ENCODE assay signal across 19 cellular contexts in the genomic region with DNA sequence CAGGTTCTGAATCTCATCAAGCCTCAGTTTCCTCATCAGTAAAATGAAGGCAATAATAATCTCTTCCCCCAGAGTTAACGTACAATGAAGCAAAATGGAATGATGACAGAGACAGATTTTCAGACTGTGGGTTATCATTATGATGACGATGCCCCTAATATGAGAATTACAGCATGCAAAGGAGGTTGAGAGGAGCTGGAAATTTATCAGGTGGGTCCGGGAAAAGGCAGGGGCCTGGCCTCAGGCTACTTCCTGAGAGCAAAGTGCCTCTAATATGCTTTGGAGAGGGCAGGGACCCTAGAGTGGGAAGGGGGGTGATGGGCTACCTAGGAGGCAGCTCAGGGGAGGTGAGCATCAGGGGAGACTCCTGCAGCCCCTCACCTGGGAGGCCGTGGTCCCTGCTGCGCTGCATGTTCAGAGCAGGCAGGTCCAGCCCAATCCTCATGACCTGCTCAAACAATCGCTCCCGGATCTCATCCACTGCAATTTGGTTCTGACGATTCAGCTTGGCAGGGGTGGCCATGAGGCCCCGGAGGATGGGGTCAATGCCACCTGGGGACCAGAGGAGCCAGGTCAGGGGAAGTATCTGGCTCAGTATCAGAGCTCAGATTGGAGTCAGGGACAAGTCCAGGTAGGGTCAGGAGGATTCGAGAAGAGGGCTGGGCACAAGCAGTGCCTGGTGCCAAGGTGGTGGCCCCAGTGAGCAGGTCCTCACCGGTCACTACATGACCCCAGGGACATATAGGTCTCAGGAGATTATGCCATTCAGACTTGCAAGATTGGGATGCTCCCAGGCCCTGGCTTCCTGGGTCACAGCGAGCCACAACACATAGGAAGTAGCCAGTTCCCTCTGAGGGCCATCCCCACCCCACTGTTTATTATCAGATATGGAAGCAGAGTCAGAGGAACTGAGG. TPM values are rescaled to one million over a fixed set of nuclear protein-coding genes. Genes with fewer than 3 reads are reported as not detected.
DNase-seq lines count a peak whose midpoint lies in the region; ATAC-seq, FAIRE-seq and TF ChIP-seq lines count a peak whose summit lies in the region.
"Had no signal": no experiment of that assay in that cellular context is flagged by ENCODE, and none has a peak within 500 bp of the region (broad histone marks: within the 10 kb centered on the region; RNA-seq: fewer than 3 reads in every experiment).

No MANE protein-coding gene starts in this region.

- no peak for TF ChIP-seq CTCF in HepG2 (CRISPR knock-in tag; IDR thresholded peaks at IDR 0.05)
- TF ChIP-seq CTCF in right lobe of liver (IDR thresholded peaks at IDR 0.05): no peak
- TF ChIP-seq CTCF in osteocyte (IDR thresholded peaks at IDR 0.05): no peak

- WGBS in HepG2 (ENCODE audit: low lambda C conversion rate): 2% methylated on average over 8 of the region's 12 CpGs
- 59% methylated on average over 6 of the region's 12 CpGs for WGBS in right lobe of liver (ENCODE audit: insufficient coverage, low coverage, low lambda C conversion rate, missing lambda C conversion rate)

- POLR2A ChIA-PET in HepG2 (lab: Yijun Ruan, JAX): no interaction called here

- CTCF ChIA-PET in HepG2 (lab: Yijun Ruan, JAX; ENCODE audit: low intra/inter-chr PET ratio, low total read pairs): no interaction called here

- H3K4me2 ChIP-seq in HepG2 (ENCODE audit: low read depth, low read length): no peak overlapping the region
- H3K4me2 ChIP-seq: BLaER1 had no signal

- no peak for FAIRE-seq in HepG2 (lab: Jason Lieb, UNC)
- FAIRE-seq: H54 had no signal

- H3K4me1 Mint-ChIP-seq in osteocyte (ENCODE audit: unreplicated experiment): no peaks in the 10 kb centered on the region
- H3K4me1 Mint-ChIP-seq: CD8-positive, alpha-beta memory T cell had no signal

- H3K27ac ChIP-seq in HepG2 (ENCODE audit: extremely low read length, insufficient read depth, low read length) (no peak overlapping the region), right lobe of liver (no peak overlapping the region)
- H3K27ac ChIP-seq: BLaER1 had no signal

- TF ChIP-seq RAD21 in HepG2 (CRISPR knock-in tag; IDR thresholded peaks at IDR 0.05): no peak

- no TSS peak for BruUV-seq in HepG2 (replicated peaks; lab: Mats Ljungman, UMichigan)

- no peak for TF ChIP-seq EP300 in HepG2 (IDR thresholded peaks at IDR 0.05; ENCODE audit: low read depth in 2 of 2, low read length in 2 of 2)
- TF ChIP-seq EP300 in HepG2 (CRISPR knock-in tag; IDR thresholded peaks at IDR 0.05; ENCODE audit: borderline replicate concordance): no peak

- H3K27me3 Mint-ChIP-seq in osteocyte (ENCODE audit: unreplicated experiment): no peaks in the 10 kb centered on the region

- no peak overlapping the region for H2AFZ ChIP-seq in HepG2 (ENCODE audit: low read length)

- H3K9ac ChIP-seq in HepG2 (ENCODE audit: insufficient read depth, low read depth, low read length): no peak overlapping the region
- H3K9ac ChIP-seq: BLaER1 had no signal

- H3K27ac Mint-ChIP-seq in osteocyte (ENCODE audit: unreplicated experiment): no peak overlapping the region
- H3K27ac Mint-ChIP-seq: CD8-positive, alpha-beta memory T cell; HFFc6 had no signal

- H3K36me3 ChIP-seq in HepG2 (replicated peaks in 1 of 2; ENCODE audit: control insufficient read depth in 1 of 2, insufficient read depth in 2 of 2, low read length in 2 of 2) (no peaks in the 10 kb centered on the region), right lobe of liver (no peaks in the 10 kb centered on the region)
- H3K36me3 ChIP-seq: BLaER1 had no signal

- H3K4me3 ChIP-seq in HepG2 (replicated peaks in 1 of 3; ENCODE audit: insufficient read depth in 1 of 3, low read depth in 2 of 3, low read length in 3 of 3) (no peak overlapping the region), right lobe of liver (no peak overlapping the region)
- H3K4me3 ChIP-seq: BLaER1 had no signal

- H3K36me3 Mint-ChIP-seq in osteocyte (ENCODE audit: unreplicated experiment): no peaks in the 10 kb centered on the region
- H3K36me3 Mint-ChIP-seq: CD8-positive, alpha-beta memory T cell had no signal

- in situ Hi-C loops in HepG2 (cut with HindIII; ENCODE audit: extremely low pct_ligation_motif_present, low pct_unique_long_range_greater_than_20kb): no loop called here

- no peak for TF ChIP-seq POLR2A in HepG2 (IDR thresholded peaks at IDR 0.05; ENCODE audit: insufficient read depth in 1 of 2, low read depth in 2 of 2, low read length in 2 of 2)
- no peak for TF ChIP-seq POLR2A in right lobe of liver (IDR thresholded peaks at IDR 0.05)

- no peaks in the 10 kb centered on the region for H3K9me3 ChIP-seq in HepG2 (ENCODE audit: low read length)
- no peaks in the 10 kb centered on the region for H3K9me3 ChIP-seq in right lobe of liver
- H3K9me3 ChIP-seq: BLaER1 had no signal

- H3K4me3 Mint-ChIP-seq in osteocyte (ENCODE audit: unreplicated experiment): no peak overlapping the region
- H3K4me3 Mint-ChIP-seq: CD8-positive, alpha-beta memory T cell; HFFc6 had no signal

- no peaks in the 10 kb centered on the region for H3K79me2 ChIP-seq in HepG2 (ENCODE audit: insufficient read depth, low read length)

- H4K20me1 ChIP-seq in HepG2 (ENCODE audit: insufficient read depth, low read length): no peaks in the 10 kb centered on the region
- H4K20me1 ChIP-seq: BLaER1 had no signal

- no peaks in the 10 kb centered on the region for H3K4me1 ChIP-seq in HepG2 (ENCODE audit: insufficient read depth, low read length)
- no peaks in the 10 kb centered on the region for H3K4me1 ChIP-seq in right lobe of liver

- ATAC-seq in HepG2 (no peak), right lobe of liver (no peak), esophagus mucosa (no peak), GM21786 (IDR thresholded peaks at IDR 0.05; ENCODE audit: unreplicated experiment) (no peak)

- H3K9me3 Mint-ChIP-seq in osteocyte (ENCODE audit: unreplicated experiment): no peaks in the 10 kb centered on the region
- H3K9me3 Mint-ChIP-seq: CD8-positive, alpha-beta memory T cell; HFFc6 had no signal

- no peak for DNase-seq in HepG2 (ENCODE audit: low spot score)
- DNase-seq in right lobe of liver: no peak
- peak; percentile 40 for DNase-seq in activated CD8-positive, alpha-beta memory T cell treated with anti-CD3 and anti-CD28 coated beads, Interleukin-2, amount 50 U/mL, for 48 hours
- peak; percentile 78 for DNase-seq in osteocyte (ENCODE audit: extremely low spot score, unreplicated experiment)
- DNase-seq in NCI-H446 (lab: John Stamatoyannopoulos, UW): no peak
- DNase-seq: CD8-positive, alpha-beta memory T cell; DMS79; HFFc6; KG1; NCI-H187; NCI-H2227 treated with DMSO at 0.1 percent for 48 hours; NCI-H524; RPMI8226; SHP77 treated with DMSO at 0.1 percent for 48 hours had no signal

- H3K27me3 ChIP-seq in HepG2 (ENCODE audit: control insufficient read depth in 1 of 2, insufficient read depth in 2 of 2, low read length in 2 of 2) (peaks cover 4 to 56% of the 10 kb centered on the region in 2 experiments; a peak in 4 of 5 replicates), right lobe of liver (no peaks in the 10 kb centered on the region)
- H3K27me3 ChIP-seq: BLaER1 had no signal

- intact Hi-C loops in HepG2 (cut with micrococcal nuclease; ENCODE audit: unreplicated experiment): no loop called here
- intact Hi-C loops in right lobe of liver (cut with DNase I): no loop called here

RNA-seq across cellular contexts. Expression of gene MPO, which starts 8.1 kb away (rescaled TPM):
- not detected in 2 replicates for total RNA-seq in HepG2 (2016; rRNA removed; fragmentation: Illumina TruSeq; extraction: Trizol)
- not detected in 2 replicates for total RNA-seq in HepG2 (2016; cell fraction: cytosol; rRNA removed; fragmentation: Illumina TruSeq; extraction: Trizol; ENCODE audit: low read depth)
- total RNA-seq in HepG2 (2016; cell fraction: insoluble cytoplasmic fraction; rRNA removed; fragmentation: Illumina TruSeq; extraction: Trizol): not detected in 2 replicates
- not detected in 2 replicates for total RNA-seq in HepG2 (2016; cell fraction: membrane; rRNA removed; fragmentation: Illumina TruSeq; extraction: Trizol)
- total RNA-seq in HepG2 (2016; cell fraction: nucleus; rRNA removed; fragmentation: Illumina TruSeq; extraction: Trizol): not detected in 2 replicates
- not detected in 2 replicates for polyA plus RNA-seq in HepG2 (2011; rRNA removed)
- polyA plus RNA-seq in HepG2 (2011; cell fraction: cytosol; rRNA removed): not detected in 2 replicates
- polyA plus RNA-seq in HepG2 (2011; cell fraction: nucleus; rRNA removed): 0.06 and 0.09 TPM in 2 replicates
- polyA plus RNA-seq in HepG2 (2012): not detected in 2 replicates
- polyA plus RNA-seq in HepG2 (2016; cell fraction: cytosol; fragmentation: Illumina TruSeq; extraction: Trizol; ENCODE audit: low read depth): not detected in 2 replicates
- polyA plus RNA-seq in HepG2 (2016; cell fraction: insoluble cytoplasmic fraction; fragmentation: Illumina TruSeq; extraction: Trizol; ENCODE audit: low read depth): not detected in 2 replicates
- not detected in 2 replicates for polyA plus RNA-seq in HepG2 (2016; cell fraction: membrane; fragmentation: Illumina TruSeq; extraction: Trizol; ENCODE audit: low read depth)
- not detected in 2 replicates for polyA plus RNA-seq in HepG2 (2016; cell fraction: nucleus; fragmentation: Illumina TruSeq; extraction: Trizol; ENCODE audit: insufficient read depth, low read depth)
- not detected in 2 replicates for polyA minus RNA-seq in HepG2 (2011; rRNA and poly(A)+ RNA removed; ENCODE audit: low replicate concordance)
- not detected in 2 replicates for polyA minus RNA-seq in HepG2 (2011; cell fraction: cytosol; rRNA and poly(A)+ RNA removed)
- not detected in 2 replicates for polyA minus RNA-seq in HepG2 (2011; cell fraction: nucleus; rRNA and poly(A)+ RNA removed)
- total RNA-seq in right lobe of liver: 1 to 10 TPM in 2 of 6 experiments, under 1 TPM in 2, not detected in 2; 0.26 to 4.2 (median 1.9) TPM
- not detected in 2 replicates for total RNA-seq in osteocyte
- total RNA-seq in esophagus mucosa: not detected
- total RNA-seq: A673; CD8-positive, alpha-beta memory T cell; HFFc6 had no signal
- polyA plus RNA-seq: CD8-positive, alpha-beta memory T cell had no signal

RNA-seq across cellular contexts. Expression of gene LPO, which starts 34.2 kb away (rescaled TPM):
- total RNA-seq in HepG2 (2016; rRNA removed; fragmentation: Illumina TruSeq; extraction: Trizol) (not detected in 2 replicates), right lobe of liver (not detected), osteocyte (not detected in 2 replicates), esophagus mucosa (0.44 TPM)
- 0.51 TPM in 1 of 2 replicates, not detected in the other for total RNA-seq in HepG2 (2016; cell fraction: cytosol; rRNA removed; fragmentation: Illumina TruSeq; extraction: Trizol; ENCODE audit: low read depth)
- total RNA-seq in HepG2 (2016; cell fraction: insoluble cytoplasmic fraction; rRNA removed; fragmentation: Illumina TruSeq; extraction: Trizol): 0.13 TPM in 1 of 2 replicates, not detected in the other
- not detected in 2 replicates for total RNA-seq in HepG2 (2016; cell fraction: membrane; rRNA removed; fragmentation: Illumina TruSeq; extraction: Trizol)
- total RNA-seq in HepG2 (2016; cell fraction: nucleus; rRNA removed; fragmentation: Illumina TruSeq; extraction: Trizol): not detected in 2 replicates
- polyA plus RNA-seq in HepG2 (2011; rRNA removed): 0.03 TPM in 1 of 2 replicates, not detected in the other
- 0.04 TPM in 1 of 2 replicates, not detected in the other for polyA plus RNA-seq in HepG2 (2011; cell fraction: cytosol; rRNA removed)
- not detected in 2 replicates for polyA plus RNA-seq in HepG2 (2011; cell fraction: nucleus; rRNA removed)
- polyA plus RNA-seq in HepG2 (2012): not detected in 2 replicates
- polyA plus RNA-seq in HepG2 (2016; cell fraction: cytosol; fragmentation: Illumina TruSeq; extraction: Trizol; ENCODE audit: low read depth): 0.10 and 0.11 TPM in 2 replicates
- not detected in 2 replicates for polyA plus RNA-seq in HepG2 (2016; cell fraction: insoluble cytoplasmic fraction; fragmentation: Illumina TruSeq; extraction: Trizol; ENCODE audit: low read depth)
- polyA plus RNA-seq in HepG2 (2016; cell fraction: membrane; fragmentation: Illumina TruSeq; extraction: Trizol; ENCODE audit: low read depth): not detected in 2 replicates
- polyA plus RNA-seq in HepG2 (2016; cell fraction: nucleus; fragmentation: Illumina TruSeq; extraction: Trizol; ENCODE audit: insufficient read depth, low read depth): not detected in 2 replicates
- polyA minus RNA-seq in HepG2 (2011; rRNA and poly(A)+ RNA removed; ENCODE audit: low replicate concordance): 0.26 TPM in 1 of 2 replicates, not detected in the other
- not detected in 2 replicates for polyA minus RNA-seq in HepG2 (2011; cell fraction: cytosol; rRNA and poly(A)+ RNA removed)
- not detected in 2 replicates for polyA minus RNA-seq in HepG2 (2011; cell fraction: nucleus; rRNA and poly(A)+ RNA removed)
- total RNA-seq: CD8-positive, alpha-beta memory T cell; HFFc6 had no signal
- polyA plus RNA-seq: CD8-positive, alpha-beta memory T cell had no signal

RNA-seq across cellular contexts. Expression of gene MKS1, which starts 53.6 kb away (rescaled TPM):
- total RNA-seq in HepG2 (2016; rRNA removed; fragmentation: Illumina TruSeq; extraction: Trizol): 24.8 and 26.3 TPM in 2 replicates
- 6.2 and 6.6 TPM in 2 replicates for total RNA-seq in HepG2 (2016; cell fraction: cytosol; rRNA removed; fragmentation: Illumina TruSeq; extraction: Trizol; ENCODE audit: low read depth)
- total RNA-seq in HepG2 (2016; cell fraction: insoluble cytoplasmic fraction; rRNA removed; fragmentation: Illumina TruSeq; extraction: Trizol): 22.8 and 25.4 TPM in 2 replicates
- total RNA-seq in HepG2 (2016; cell fraction: membrane; rRNA removed; fragmentation: Illumina TruSeq; extraction: Trizol): 7.3 and 8.1 TPM in 2 replicates
- 23.0 and 27.7 TPM in 2 replicates for total RNA-seq in HepG2 (2016; cell fraction: nucleus; rRNA removed; fragmentation: Illumina TruSeq; extraction: Trizol)
- 16.1 and 21.3 TPM in 2 replicates for polyA plus RNA-seq in HepG2 (2011; rRNA removed)
- polyA plus RNA-seq in HepG2 (2011; cell fraction: cytosol; rRNA removed): 10.5 and 11.3 TPM in 2 replicates
- 65.5 and 71.8 TPM in 2 replicates for polyA plus RNA-seq in HepG2 (2011; cell fraction: nucleus; rRNA removed)
- 15.3 and 16.5 TPM in 2 replicates for polyA plus RNA-seq in HepG2 (2012)
- polyA plus RNA-seq in HepG2 (2016; cell fraction: cytosol; fragmentation: Illumina TruSeq; extraction: Trizol; ENCODE audit: low read depth): 2.5 and 2.6 TPM in 2 replicates
- polyA plus RNA-seq in HepG2 (2016; cell fraction: insoluble cytoplasmic fraction; fragmentation: Illumina TruSeq; extraction: Trizol; ENCODE audit: low read depth): 17.3 and 22.5 TPM in 2 replicates
- 3.8 and 3.9 TPM in 2 replicates for polyA plus RNA-seq in HepG2 (2016; cell fraction: membrane; fragmentation: Illumina TruSeq; extraction: Trizol; ENCODE audit: low read depth)
- 50.4 and 56.7 TPM in 2 replicates for polyA plus RNA-seq in HepG2 (2016; cell fraction: nucleus; fragmentation: Illumina TruSeq; extraction: Trizol; ENCODE audit: insufficient read depth, low read depth)
- 18.2 and 25.5 TPM in 2 replicates for polyA minus RNA-seq in HepG2 (2011; rRNA and poly(A)+ RNA removed; ENCODE audit: low replicate concordance)
- polyA minus RNA-seq in HepG2 (2011; cell fraction: cytosol; rRNA and poly(A)+ RNA removed): 6.3 and 8.2 TPM in 2 replicates
- polyA minus RNA-seq in HepG2 (2011; cell fraction: nucleus; rRNA and poly(A)+ RNA removed): 26.3 and 32.4 TPM in 2 replicates
- 1 to 10 TPM; 3.3 to 9.2 (median 7.2) TPM for total RNA-seq in right lobe of liver
- total RNA-seq in osteocyte: 21.5 and 24.1 TPM in 2 replicates
- 13.6 TPM for total RNA-seq in esophagus mucosa

RNA-seq across cellular contexts. Expression of gene TSPOAP1, which starts 56.0 kb away (rescaled TPM):
- total RNA-seq in HepG2 (2016; rRNA removed; fragmentation: Illumina TruSeq; extraction: Trizol) (not detected in 2 replicates), right lobe of liver (1 to 10 TPM in 5 of 6 experiments, under 1 TPM in 1; 0.87 to 8.3 (median 3.8) TPM), osteocyte (0.05 TPM in 1 of 2 replicates, not detected in the other), esophagus mucosa (2.6 TPM)
- total RNA-seq in HepG2 (2016; cell fraction: cytosol; rRNA removed; fragmentation: Illumina TruSeq; extraction: Trizol; ENCODE audit: low read depth): not detected in 2 replicates
- not detected in 2 replicates for total RNA-seq in HepG2 (2016; cell fraction: insoluble cytoplasmic fraction; rRNA removed; fragmentation: Illumina TruSeq; extraction: Trizol)
- total RNA-seq in HepG2 (2016; cell fraction: membrane; rRNA removed; fragmentation: Illumina TruSeq; extraction: Trizol): not detected in 2 replicates
- total RNA-seq in HepG2 (2016; cell fraction: nucleus; rRNA removed; fragmentation: Illumina TruSeq; extraction: Trizol): not detected in 2 replicates
- 0.25 TPM in 1 of 2 replicates, not detected in the other for polyA plus RNA-seq in HepG2 (2011; rRNA removed)
- polyA plus RNA-seq in HepG2 (2011; cell fraction: cytosol; rRNA removed): 0.03 TPM in 1 of 2 replicates, not detected in the other
- 0.09 and 0.50 TPM in 2 replicates for polyA plus RNA-seq in HepG2 (2011; cell fraction: nucleus; rRNA removed)
- 0.03 TPM in 1 of 2 replicates, not detected in the other for polyA plus RNA-seq in HepG2 (2012)
- not detected in 2 replicates for polyA plus RNA-seq in HepG2 (2016; cell fraction: cytosol; fragmentation: Illumina TruSeq; extraction: Trizol; ENCODE audit: low read depth)
- polyA plus RNA-seq in HepG2 (2016; cell fraction: insoluble cytoplasmic fraction; fragmentation: Illumina TruSeq; extraction: Trizol; ENCODE audit: low read depth): not detected in 2 replicates
- polyA plus RNA-seq in HepG2 (2016; cell fraction: membrane; fragmentation: Illumina TruSeq; extraction: Trizol; ENCODE audit: low read depth): not detected in 2 replicates
- polyA plus RNA-seq in HepG2 (2016; cell fraction: nucleus; fragmentation: Illumina TruSeq; extraction: Trizol; ENCODE audit: insufficient read depth, low read depth): not detected in 2 replicates
- 0.26 TPM in 1 of 2 replicates, not detected in the other for polyA minus RNA-seq in HepG2 (2011; rRNA and poly(A)+ RNA removed; ENCODE audit: low replicate concordance)
- not detected in 2 replicates for polyA minus RNA-seq in HepG2 (2011; cell fraction: cytosol; rRNA and poly(A)+ RNA removed)
- under 0.01 TPM in 1 of 2 replicates, not detected in the other for polyA minus RNA-seq in HepG2 (2011; cell fraction: nucleus; rRNA and poly(A)+ RNA removed)

Comparison
In these comparisons a context has a peak if more than half of its experiments do, and no peak if none do; other contexts are left out.
1. DNase-seq: peak in activated CD8-positive, alpha-beta memory T cell treated with anti-CD3 and anti-CD28 coated beads, Interleukin-2, amount 50 U/mL, for 48 hours (single experiment) and osteocyte (single experiment); none in HepG2 (single experiment), right lobe of liver (0 of 3) and NCI-H446 (0 of 2).